In the genomic region with DNA sequence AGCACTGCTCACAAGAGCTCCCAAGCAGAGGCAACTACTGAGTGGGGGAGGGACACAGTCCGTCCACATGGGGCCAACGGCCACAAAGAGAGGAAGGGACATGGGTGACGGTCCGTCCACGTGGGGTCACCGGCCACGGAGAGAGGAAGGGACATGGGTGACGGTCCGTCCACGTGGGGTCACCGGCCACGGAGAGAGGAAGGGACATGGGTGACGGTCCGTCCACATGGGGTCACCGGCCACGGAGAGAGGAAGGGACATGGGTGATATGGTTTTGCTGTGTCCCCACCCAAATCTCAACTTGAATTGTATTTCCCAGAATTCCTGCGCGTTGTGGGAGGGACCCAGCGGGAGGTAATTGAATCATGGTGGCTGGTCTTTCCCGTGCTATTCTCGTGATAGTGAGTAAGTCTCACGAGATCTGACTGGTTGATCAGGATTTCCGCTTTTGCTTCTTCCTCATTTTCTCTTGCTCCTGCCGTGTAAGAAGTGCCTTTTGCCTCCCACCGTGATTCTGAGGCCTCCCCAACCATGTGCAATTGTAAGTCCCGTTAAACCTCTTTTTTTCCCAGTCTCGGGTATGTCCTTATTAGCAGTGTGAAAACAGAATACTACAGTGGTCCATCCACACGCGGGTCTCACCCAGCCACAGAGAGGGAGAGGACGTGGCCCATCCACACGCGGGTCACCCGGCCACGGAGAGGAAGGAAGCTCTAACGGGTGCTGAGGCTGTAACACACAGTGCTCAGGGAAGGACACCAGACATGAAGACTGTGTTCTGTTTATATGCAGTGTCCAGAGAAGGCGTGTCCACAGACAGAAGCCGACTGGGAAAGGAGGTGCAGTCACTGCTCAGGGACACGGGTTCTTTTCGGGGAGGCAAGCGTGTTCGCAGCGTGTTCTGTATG, we compare ENCODE assay signal across 8 cellular contexts. TPM values are rescaled to one million over a fixed set of nuclear protein-coding genes. Genes with fewer than 3 reads are reported as not detected.
DNase-seq lines count a peak whose midpoint lies in the region; ATAC-seq and TF ChIP-seq lines count a peak whose summit lies in the region.

No MANE protein-coding gene starts in this region.

- peak; percentile 55 for TF ChIP-seq POLR2A in HCT116 (IDR thresholded peaks at IDR 0.05; ENCODE audit: borderline replicate concordance, extremely low read depth, insufficient read depth, insufficient read length)

- peaks cover 1% of the 10 kb centered on the region for H3K9me3 Mint-ChIP-seq in activated CD4-positive, alpha-beta T cell treated with anti-CD3 and anti-CD28 coated beads, Interleukin-2, amount 10 ng/mL, durations not matched to agents 7 days and 5 days

- peak overlapping the region; percentile 96 for H3K4me3 Mint-ChIP-seq in activated CD4-positive, alpha-beta T cell treated with anti-CD3 and anti-CD28 coated beads, Interleukin-2, amount 10 ng/mL, durations not matched to agents 7 days and 5 days

- CTCF ChIA-PET in HCT116 (lab: Charles Lee): no interaction called here
- CTCF ChIA-PET in activated CD4-positive, alpha-beta T cell treated with anti-CD3 and anti-CD28 coated beads, Interleukin-2, amount 10 ng/mL, durations not matched to agents 7 days and 5 days (lab: Charles Lee): interaction anchor here (1.0 to 3.5 kb wide), 5 partner anchors 8 to 525 kb away, joined by 3 to 19 read pairs (median 4); no protein-coding TSS in a partner anchor

- intact Hi-C loops in HCT116 (cut with micrococcal nuclease): no loop called here
- intact Hi-C loops in ascending aorta (cut with DNase I): loop anchor here (2.0 to 5.0 kb wide), 2 partner anchors 89 to 412 kb away; no protein-coding TSS in a partner anchor

- TF ChIP-seq CTCF in HCT116 (IDR thresholded peaks at IDR 0.05 in 2 of 3, conservative IDR thresholded peaks at IDR 0.05 in 1 of 3; ENCODE audit: borderline replicate concordance in 1 of 3, insufficient read depth in 1 of 3, low read depth in 2 of 3, low read length in 2 of 3) (no peak), liver (IDR thresholded peaks at IDR 0.05; ENCODE audit: low read depth, low read length, missing input control) (no peak), ascending aorta (IDR thresholded peaks at IDR 0.05) (no peak)

- DNase-seq in AML-193 (lab: John Stamatoyannopoulos, UW) (peak; percentile 81 to 90), HCT116 (ENCODE audit: low read depth, low spot score) (peak; percentile 73), germinal center (ENCODE audit: low spot score) (no peak), GOT3 (lab: John Stamatoyannopoulos, UW) (no peak), ascending aorta (ENCODE audit: low spot score in 2 of 2) (no peak)
- DNase-seq in activated CD4-positive, alpha-beta T cell treated with anti-CD3 and anti-CD28 coated beads, Interleukin-2, amount 10 ng/mL, durations not matched to agents 7 days and 5 days: peak; percentile 62

- H2AFZ ChIP-seq in HCT116 (ENCODE audit: low read depth, low read length, poor library complexity, severe bottlenecking): no peak overlapping the region

- RAD21 ChIA-PET in HCT116 (lab: Charles Lee; ENCODE audit: low non-redundant PET in 1 of 2, low total read pairs in 2 of 2, uncharacterized antibody in 2 of 2, unreplicated experiment in 2 of 2): no interaction called here

- H3K4me1 ChIP-seq in HCT116 (ENCODE audit: control insufficient read depth in 1 of 2, insufficient read depth in 2 of 2, low read length in 2 of 2): peaks cover 9 to 23% of the 10 kb centered on the region in 2 experiments
- H3K4me1 ChIP-seq in liver (ENCODE audit: control insufficient read depth in 4 of 4, insufficient read depth in 4 of 4, low read length in 3 of 4): peaks cover 0 to 4% (median 2%) of the 10 kb centered on the region in 4 donors
- H3K4me1 ChIP-seq in ascending aorta: peaks cover 14 to 28% of the 10 kb centered on the region in 2 donors

- H3K36me3 ChIP-seq in HCT116 (ENCODE audit: control insufficient read depth in 1 of 2, insufficient read depth in 2 of 2, low read length in 2 of 2) (peaks cover 8 to 17% of the 10 kb centered on the region in 2 experiments; a peak in 2 of 4 replicates), liver (ENCODE audit: control insufficient read depth in 4 of 4, insufficient read depth in 3 of 4, low read depth in 1 of 4, low read length in 3 of 4) (peaks cover 0 to 2% (median 0%) of the 10 kb centered on the region in 4 donors), ascending aorta (peaks cover 7 to 18% of the 10 kb centered on the region in 2 donors)

- H3K4me3 ChIP-seq in HCT116 (replicated peaks in 1 of 2; ENCODE audit: low read depth in 1 of 2, low read length in 2 of 2) (peak overlapping the region; percentile 94 to 100), liver (ENCODE audit: low read depth in 1 of 3, low read length in 3 of 3) (no peak overlapping the region), ascending aorta (no peak overlapping the region)

- no peaks in the 10 kb centered on the region for H4K20me1 ChIP-seq in HCT116 (ENCODE audit: insufficient read depth)

- H3K9ac ChIP-seq in HCT116 (ENCODE audit: low read length): peak overlapping the region; percentile 97
- no peak overlapping the region for H3K9ac ChIP-seq in liver (ENCODE audit: low read depth in 1 of 2, low read length in 2 of 2)

- no peaks in the 10 kb centered on the region for H3K27me3 Mint-ChIP-seq in activated CD4-positive, alpha-beta T cell treated with anti-CD3 and anti-CD28 coated beads, Interleukin-2, amount 10 ng/mL, durations not matched to agents 7 days and 5 days

- 67% methylated on average over 42 of the region's 42 CpGs for WGBS in liver

- H3K9me2 ChIP-seq in HCT116 (ENCODE audit: insufficient read depth): no peaks in the 10 kb centered on the region

- peak; percentile 48 for ATAC-seq in HCT116
- no peak for ATAC-seq in HG02973 (IDR thresholded peaks at IDR 0.05; ENCODE audit: unreplicated experiment)

- no peak for TF ChIP-seq RAD21 in HCT116 (IDR thresholded peaks at IDR 0.05; ENCODE audit: low read depth)
- TF ChIP-seq RAD21 in liver (IDR thresholded peaks at IDR 0.05): no peak

- peaks cover 13% of the 10 kb centered on the region for H3K36me3 Mint-ChIP-seq in activated CD4-positive, alpha-beta T cell treated with anti-CD3 and anti-CD28 coated beads, Interleukin-2, amount 10 ng/mL, durations not matched to agents 7 days and 5 days (ENCODE audit: low read depth)

- H3K4me1 Mint-ChIP-seq in activated CD4-positive, alpha-beta T cell treated with anti-CD3 and anti-CD28 coated beads, Interleukin-2, amount 10 ng/mL, durations not matched to agents 7 days and 5 days: peaks cover 22% of the 10 kb centered on the region

- H3K4me2 ChIP-seq in HCT116 (ENCODE audit: low read length): peak overlapping the region; percentile 87

- peaks cover 0 to 1% of the 10 kb centered on the region in 2 experiments; a peak in 1 of 4 replicates for H3K9me3 ChIP-seq in HCT116 (ENCODE audit: control insufficient read depth in 1 of 2, insufficient read depth in 1 of 2, low read depth in 1 of 2, low read length in 2 of 2)
- no peaks in the 10 kb centered on the region for H3K9me3 ChIP-seq in liver (ENCODE audit: control insufficient read depth in 4 of 4, low read length in 3 of 4)
- H3K9me3 ChIP-seq in ascending aorta: no peaks in the 10 kb centered on the region

- peak overlapping the region; percentile 87 for H3K27ac Mint-ChIP-seq in activated CD4-positive, alpha-beta T cell treated with anti-CD3 and anti-CD28 coated beads, Interleukin-2, amount 10 ng/mL, durations not matched to agents 7 days and 5 days

- H3K27ac ChIP-seq in HCT116 (ENCODE audit: low read depth, low read length) (peak overlapping the region; percentile 62), liver (ENCODE audit: low read depth in 1 of 2, low read length in 2 of 2) (peak overlapping the region in 1 of 2 donors; percentile 18), ascending aorta (no peak overlapping the region)

- POLR2A ChIA-PET in HCT116 (lab: Charles Lee): no interaction called here
- POLR2A ChIA-PET in activated CD4-positive, alpha-beta T cell treated with anti-CD3 and anti-CD28 coated beads, Interleukin-2, amount 10 ng/mL, durations not matched to agents 7 days and 5 days (lab: Charles Lee): no interaction called here

- H3K27me3 ChIP-seq in HCT116 (ENCODE audit: insufficient read depth, low read length) (no peaks in the 10 kb centered on the region), liver (ENCODE audit: control insufficient read depth in 4 of 4, insufficient read depth in 4 of 4, low read length in 3 of 4) (no peaks in the 10 kb centered on the region), ascending aorta (no peaks in the 10 kb centered on the region)

- TSS peak; percentile 92 for BruUV-seq in HCT116 (replicated peaks; lab: Mats Ljungman, UMichigan)

- H3K79me2 ChIP-seq in HCT116 (ENCODE audit: insufficient read depth, low read length): peaks cover 48% of the 10 kb centered on the region

TF ChIP-seq in HCT116, 20 proteins besides CTCF, POLR2A, EP300 and RAD21 (continues in another document):
- no peak for TF ChIP-seq ZNF274 (IDR thresholded peaks at IDR 0.05; ENCODE audit: low read depth, low read length)
- TF ChIP-seq ZFX (IDR thresholded peaks at IDR 0.05): peak; percentile 36; the same call in 1 of the 2 replicates
- peak; percentile 91 for TF ChIP-seq POLR2AphosphoS5 (IDR thresholded peaks at IDR 0.05; ENCODE audit: low read depth, low read length)
- TF ChIP-seq YY1 (IDR thresholded peaks at IDR 0.05; ENCODE audit: extremely low read depth, insufficient replicate concordance, low read depth, low read length): peak; percentile 5

RNA-seq across cellular contexts. Expression of gene GAS6, which starts 48.5 kb away (rescaled TPM):
- total RNA-seq in HCT116 (2021; ENCODE audit: unreplicated experiment) (49.4 TPM), liver (10 to 100 TPM in 1 of 2 donors, 1 to 10 TPM in 1; 3.2 to 15.1 TPM), ascending aorta (502 TPM)
- 48.8 and 55.5 TPM in 2 replicates for polyA plus RNA-seq in HCT116 (2012)
- under 1 TPM; 0.82 to 0.92 TPM for total RNA-seq in activated CD4-positive, alpha-beta T cell treated with anti-CD3 and anti-CD28 coated beads, Interleukin-2, amount 10 ng/mL, durations not matched to agents 7 days and 5 days
- 10 to 100 TPM in 1 of 2 donors, 1 to 10 TPM in 1; 2.5 to 30.2 TPM for polyA plus RNA-seq in liver

RNA-seq across cellular contexts. Expression of gene TMEM255B, which starts 56.4 kb away (rescaled TPM):
- 7.7 TPM for total RNA-seq in HCT116 (2021; ENCODE audit: unreplicated experiment)
- 3.3 and 3.4 TPM in 2 replicates for polyA plus RNA-seq in HCT116 (2012)
- total RNA-seq in activated CD4-positive, alpha-beta T cell treated with anti-CD3 and anti-CD28 coated beads, Interleukin-2, amount 10 ng/mL, durations not matched to agents 7 days and 5 days: 1 to 10 TPM; 1.3 to 1.8 TPM
- 1 to 10 TPM in 1 of 2 donors, under 1 TPM in 1; 0.37 to 3.3 TPM for total RNA-seq in liver
- 1 to 10 TPM; 3.7 to 8.6 TPM for polyA plus RNA-seq in liver
- total RNA-seq in ascending aorta: 4.7 TPM

Comparison
In these comparisons a context has a peak if more than half of its experiments do, and no peak if none do; other contexts are left out.
1. DNase-seq: peak in AML-193 (2 of 2), HCT116 (single experiment) and activated CD4-positive, alpha-beta T cell treated with anti-CD3 and anti-CD28 coated beads, Interleukin-2, amount 10 ng/mL, durations not matched to agents 7 days and 5 days (single experiment); none in germinal center (single experiment), GOT3 (single experiment) and ascending aorta (0 of 2).
2. H3K4me3 ChIP-seq: peak in HCT116 (2 of 2); none in liver (0 of 3) and ascending aorta (0 of 2).